Comparison of ENCODE assay signal across 1 cellular context in the genomic region with DNA sequence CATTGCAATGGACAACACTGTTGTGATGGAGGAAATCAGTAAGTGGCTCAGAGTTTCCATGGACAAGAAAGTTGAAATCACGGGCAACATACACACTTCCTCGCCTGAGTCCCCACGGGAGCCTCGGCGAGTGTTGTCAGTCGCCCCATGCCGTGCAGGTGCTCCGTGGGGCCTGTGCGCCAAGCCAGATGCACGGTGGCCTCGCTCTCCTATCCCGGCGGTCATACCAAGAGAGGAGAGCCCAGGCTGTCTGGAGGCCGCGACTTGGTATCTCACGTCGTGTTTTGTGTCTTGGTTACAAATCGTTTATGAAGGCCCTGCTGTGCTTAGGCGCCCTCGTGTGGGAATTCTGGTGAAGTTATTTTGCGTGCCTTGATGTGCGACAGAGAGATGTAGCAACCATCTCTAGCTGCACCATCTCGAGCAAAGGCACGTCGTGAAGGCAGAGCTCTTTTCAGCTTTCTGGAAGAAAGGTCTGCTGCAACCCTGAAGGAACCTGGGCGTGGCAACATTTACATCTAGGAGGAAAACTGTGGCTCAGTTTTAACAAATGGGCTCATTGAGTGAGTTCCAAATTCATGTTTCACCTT.
TF ChIP-seq lines count a peak whose summit lies in the region.

No MANE protein-coding gene starts in this region.

TF ChIP-seq in GM12878, 131 proteins besides CTCF, POLR2A, EP300 and RAD21:
- TF ChIP-seq SMC3 (IDR thresholded peaks at IDR 0.05; ENCODE audit: borderline replicate concordance, low read length): peak; percentile 48; the same call in 1 of the 2 replicates
- no peak for TF ChIP-seq JUND (IDR thresholded peaks at IDR 0.05; ENCODE audit: low read depth, low read length)
- 0 out of 2 replicates have a peak, but pooled peaks have one; percentile 10 for TF ChIP-seq RUNX3 (IDR thresholded peaks at IDR 0.05; ENCODE audit: low read length)
- no peak for TF ChIP-seq ZSCAN29 (IDR thresholded peaks at IDR 0.05)
- no peak for TF ChIP-seq ZNF384 (IDR thresholded peaks at IDR 0.05; ENCODE audit: borderline replicate concordance, low read depth, low read length)
- TF ChIP-seq GABPA (IDR thresholded peaks at IDR 0.05; ENCODE audit: low read depth): no peak
- TF ChIP-seq PRDM15 (CRISPR knock-in tag; IDR thresholded peaks at IDR 0.05): no peak
- no peak for TF ChIP-seq RCOR1 (conservative IDR thresholded peaks at IDR 0.05; ENCODE audit: low read depth, low read length)
- TF ChIP-seq ZBTB33 (IDR thresholded peaks at IDR 0.05): no peak
- TF ChIP-seq NR2F1 (conservative IDR thresholded peaks at IDR 0.05): no peak
- TF ChIP-seq BHLHE40 (IDR thresholded peaks at IDR 0.05; ENCODE audit: borderline replicate concordance in 1 of 2, low read depth in 2 of 2, low read length in 1 of 2): no peak
- TF ChIP-seq, protein P1, sequence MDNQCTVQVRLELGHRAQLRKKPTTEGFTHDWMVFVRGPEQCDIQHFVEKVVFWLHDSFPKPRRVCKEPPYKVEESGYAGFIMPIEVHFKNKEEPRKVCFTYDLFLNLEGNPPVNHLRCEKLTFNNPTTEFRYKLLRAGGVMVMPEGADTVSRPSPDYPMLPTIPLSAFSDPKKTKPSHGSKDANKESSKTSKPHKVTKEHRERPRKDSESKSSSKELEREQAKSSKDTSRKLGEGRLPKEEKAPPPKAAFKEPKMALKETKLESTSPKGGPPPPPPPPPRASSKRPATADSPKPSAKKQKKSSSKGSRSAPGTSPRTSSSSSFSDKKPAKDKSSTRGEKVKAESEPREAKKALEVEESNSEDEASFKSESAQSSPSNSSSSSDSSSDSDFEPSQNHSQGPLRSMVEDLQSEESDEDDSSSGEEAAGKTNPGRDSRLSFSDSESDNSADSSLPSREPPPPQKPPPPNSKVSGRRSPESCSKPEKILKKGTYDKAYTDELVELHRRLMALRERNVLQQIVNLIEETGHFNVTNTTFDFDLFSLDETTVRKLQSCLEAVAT (IDR thresholded peaks at IDR 0.05): 0 out of 2 replicates have a peak, but pooled peaks have one; percentile 31
- TF ChIP-seq KAT2A (conservative IDR thresholded peaks at IDR 0.05; ENCODE audit: control insufficient read depth, low read depth, low read length): no peak
- no peak for TF ChIP-seq SUPT20H (IDR thresholded peaks at IDR 0.05; ENCODE audit: borderline replicate concordance, control insufficient read depth, low read depth, low read length)
- no peak for TF ChIP-seq TBL1XR1 (IDR thresholded peaks at IDR 0.05; ENCODE audit: low read depth, low read length)
- no peak for TF ChIP-seq MEF2B (IDR thresholded peaks at IDR 0.05; ENCODE audit: partially characterized antibody, poor library complexity, severe bottlenecking)
- TF ChIP-seq ASH2L (IDR thresholded peaks at IDR 0.05; ENCODE audit: borderline replicate concordance, low read depth): no peak
- no peak for TF ChIP-seq BRCA1 (IDR thresholded peaks at IDR 0.05; ENCODE audit: low read depth, low read length)
- no peak for TF ChIP-seq NFXL1 (IDR thresholded peaks at IDR 0.05; ENCODE audit: borderline replicate concordance)
- TF ChIP-seq NFIC (IDR thresholded peaks at IDR 0.05; ENCODE audit: low read depth, low read length): no peak
- TF ChIP-seq MYB (IDR thresholded peaks at IDR 0.05; ENCODE audit: borderline replicate concordance, low read depth, low read length): no peak
- TF ChIP-seq ZNF207 (IDR thresholded peaks at IDR 0.05; ENCODE audit: borderline replicate concordance): no peak
TF ChIP-seq in GM12878: peak in this region for 3.
